ENCODE assay signal across 8 cellular contexts in the genomic region with DNA sequence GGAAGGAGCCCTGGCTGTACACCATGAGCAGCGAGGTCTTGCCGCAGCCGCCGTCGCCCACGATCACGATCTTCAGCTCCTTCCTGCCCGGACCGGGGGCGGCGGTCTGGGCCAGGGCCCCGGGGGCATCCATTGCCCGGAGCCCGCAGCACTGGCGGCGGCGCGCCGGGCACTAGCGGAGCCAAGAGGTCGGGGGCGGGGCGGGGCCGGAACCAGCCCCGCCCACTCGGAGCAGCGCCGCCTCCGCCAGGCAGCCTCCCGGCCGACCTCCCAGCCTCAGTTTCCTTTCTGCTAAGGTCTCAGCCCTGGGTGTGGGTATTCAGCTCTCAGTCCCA. TPM values are rescaled to one million over a fixed set of nuclear protein-coding genes. Genes with fewer than 3 reads are reported as not detected.
DNase-seq lines count a peak whose midpoint lies in the region; ATAC-seq and TF ChIP-seq lines count a peak whose summit lies in the region.

Gene RHOF (minus strand): TSS at position 188 of the 335 bp plus-strand sequence. CDS start 55 bp downstream, at position 133.

- peaks cover 50 to 71% (median 70%) of the 10 kb centered on the region in 3 donors for H3K4me1 Mint-ChIP-seq in naive B cell

- H3K4me3 Mint-ChIP-seq in naive B cell = peak within 1 kb of the TSS; percentile 84 to 96 (median 89)

- no peaks in the 10 kb centered on the region for H3K9me3 ChIP-seq in WERI-Rb-1 (ENCODE audit: severe bottlenecking)

- H3K4me3 ChIP-seq in BJ (ENCODE audit: low read depth, low read length) = peak within 1 kb of the TSS; percentile 47
- peak within 1 kb of the TSS; percentile 15 for H3K4me3 ChIP-seq in WERI-Rb-1 (ENCODE audit: low read depth, low read length)

- peaks cover 6% of the 10 kb centered on the region for H3K36me3 ChIP-seq in BJ (ENCODE audit: control insufficient read depth, insufficient read depth, low read length)
- peaks cover 24% of the 10 kb centered on the region for H3K36me3 ChIP-seq in WERI-Rb-1

- no peaks in the 10 kb centered on the region for H3K27me3 ChIP-seq in BJ (ENCODE audit: control insufficient read depth, insufficient read depth, low read length)
- no peaks in the 10 kb centered on the region for H3K27me3 ChIP-seq in WERI-Rb-1 (ENCODE audit: insufficient read depth, low read depth, severe bottlenecking)

- no peaks in the 10 kb centered on the region for H3K27me3 Mint-ChIP-seq in naive B cell

- H3K9me3 Mint-ChIP-seq in naive B cell = no peaks in the 10 kb centered on the region

- peak within 1 kb of the TSS; percentile 91 to 100 (median 98) for H3K27ac Mint-ChIP-seq in naive B cell

- CTCF ChIA-PET in BJ (lab: Yijun Ruan, JAX) = interaction anchor here (0.9 to 14.8 kb wide), 35 partner anchors 14 to 318 kb away, joined by 3 to 467 read pairs (median 10); partner anchors contain the start of genes PSMD9, SETD1B and TMEM120B

- POLR2A ChIA-PET in BJ (lab: Charles Lee) = no interaction called here

- TF ChIP-seq CTCF in BJ (IDR thresholded peaks at IDR 0.05; ENCODE audit: insufficient read depth, low read depth, low read length) (no peak), WERI-Rb-1 (IDR thresholded peaks at IDR 0.05; ENCODE audit: low read depth, low read length) (no peak)

- H3K27ac ChIP-seq in WERI-Rb-1 (peak within 1 kb of the TSS; percentile 42), epithelial cell of prostate (peak within 1 kb of the TSS; percentile 100)

- H3K36me3 Mint-ChIP-seq in naive B cell = no peaks in the 10 kb centered on the region

- peak; percentile 11 for ATAC-seq in HG03520 (IDR thresholded peaks at IDR 0.05; ENCODE audit: unreplicated experiment)
- peak; percentile 8 for ATAC-seq in naive B cell (ENCODE audit: low read depth in 2 of 2)

- DNase-seq in BJ (ENCODE audit: low read depth) (no peak), GM19238 (ENCODE audit: insufficient read length, low spot score) (peak; percentile 54), WERI-Rb-1 (no peak), epithelial cell of prostate (ENCODE audit: low read depth, low spot score) (no peak), naive B cell (no peak), pons (ENCODE audit: low spot score) (no peak), cerebellar nuclear complex (lab: John Stamatoyannopoulos, UW) (no peak)

RNA-seq across cellular contexts. Expression of gene RHOF, which starts in this region (rescaled TPM):
- polyA plus RNA-seq in BJ (2011; rRNA removed) = 2.7 and 3.0 TPM in 2 replicates
- 7.6 and 8.2 TPM in 2 replicates for polyA minus RNA-seq in BJ (2011; rRNA and poly(A)+ RNA removed)
- polyA plus RNA-seq in naive B cell (ENCODE audit: low read depth in 6 of 6) = 10 to 100 TPM; 40.2 to 63.9 (median 50.2) TPM

Comparison
In these comparisons a context has a peak if more than half of its experiments do, and no peak if none do; other contexts are left out.
1. RNA of gene RHOF (polyA plus RNA-seq): 40.2 to 63.9 TPM in naive B cell; 2.7 to 3.0 TPM in BJ; every median in the first group is over 10 times any median in the second.